ENCODE assay signal across 16 cellular contexts in the genomic region with DNA sequence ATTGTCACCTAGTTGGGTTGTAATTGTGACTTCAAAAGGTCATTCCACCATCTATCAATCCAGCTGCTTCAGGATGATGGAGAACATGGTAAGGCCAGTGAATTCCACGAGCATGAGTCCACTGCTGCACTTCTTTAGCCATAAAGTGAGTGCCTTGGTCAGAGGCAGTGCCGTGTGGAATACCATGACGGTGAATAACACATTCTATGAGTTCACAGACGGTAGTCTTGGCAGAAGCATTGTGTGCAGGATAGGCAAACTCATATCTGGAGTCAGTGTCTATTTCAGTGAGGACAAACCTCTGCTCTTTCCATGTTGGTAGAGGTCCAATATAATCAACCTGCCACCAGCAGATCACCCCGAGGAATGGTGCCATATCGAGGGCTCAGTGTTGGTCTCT.
"Had no signal": no experiment of that assay in that cellular context is flagged by ENCODE, and none has a peak within 500 bp of the region (broad histone marks: within the 10 kb centered on the region; RNA-seq: fewer than 3 reads in every experiment).

No MANE protein-coding gene starts in this region.

- H3K4me1 ChIP-seq: breast epithelium, gastroesophageal sphincter, right lobe of liver, spleen had no signal

- H3K9me3 ChIP-seq: gastroesophageal sphincter, right lobe of liver, thoracic aorta had no signal

- H3K36me3 ChIP-seq: breast epithelium, gastroesophageal sphincter, right lobe of liver, spleen, thoracic aorta had no signal

- H3K27ac ChIP-seq: breast epithelium, gastroesophageal sphincter, right lobe of liver, spleen, thoracic aorta had no signal

- H3K27me3 ChIP-seq: breast epithelium, gastroesophageal sphincter, right lobe of liver, spleen had no signal

- ATAC-seq: activated T-cell treated with anti-CD3 and anti-CD28 coated beads, Interleukin-2, amount 50 U/mL, for 72 hours; gastroesophageal sphincter; right lobe of liver; stimulated activated naive CD8-positive, alpha-beta T cell treated with anti-CD3 and anti-CD28 coated beads, Interleukin-15, amount 100 ng/mL, for 72 hours had no signal

- H3K4me3 ChIP-seq: breast epithelium, gastroesophageal sphincter, right lobe of liver, spleen, thoracic aorta had no signal

- DNase-seq: activated CD4-positive, alpha-beta T cell treated with anti-CD3 and anti-CD28 coated beads, Interleukin-2, amount 10 ng/mL, durations not matched to agents 7 days and 5 days; activated CD8-positive, alpha-beta memory T cell treated with anti-CD3 and anti-CD28 coated beads, Interleukin-2, amount 50 U/mL, for 48 hours; activated naive CD8-positive, alpha-beta T cell treated with anti-CD3 and anti-CD28 coated beads for 36 hours; activated T-cell treated with anti-CD3 and anti-CD28 coated beads, Interleukin-2, amount 50 U/mL, for 72 hours; amygdala; cerebellar nuclear complex; effector CD8-positive, alpha-beta T cell; midbrain; right lobe of liver; spleen; stimulated activated naive CD8-positive, alpha-beta T cell treated with anti-CD3 and anti-CD28 coated beads, Interleukin-15, amount 100 ng/mL, for 72 hours had no signal

- FAIRE-seq: endothelial cell of umbilical vein, islet of Langerhans had no signal
